In genomic region chr15:40092416-40093223, GRCh38 we compare ENCODE assay signal across 1 cellular context.
TF ChIP-seq lines count a peak whose summit lies in the region.

No MANE protein-coding gene starts in this region.

TF ChIP-seq in HEK293, 187 proteins besides CTCF, POLR2A, EP300 and RAD21 (continued from another document and continues in another):
- TF ChIP-seq ZNF518A (tag by site-specific recombination; conservative IDR thresholded peaks at IDR 0.05; ENCODE audit: low read depth) (peak; percentile 56), ZSCAN18 (tag by site-specific recombination; IDR thresholded peaks at IDR 0.05) (peak; percentile 95), ZNF571 (tag by site-specific recombination; IDR thresholded peaks at IDR 0.05) (no peak), ZNF692 (tag by site-specific recombination; IDR thresholded peaks at IDR 0.05) (peak; percentile 96), WT1 (tag by site-specific recombination; IDR thresholded peaks at IDR 0.05) (peak; percentile 97), ZNF837 (tag by site-specific recombination; IDR thresholded peaks at IDR 0.05) (peak; percentile 88; the same call in 1 of the 2 replicates), SP7 (tag by site-specific recombination; IDR thresholded peaks at IDR 0.05) (peak; percentile 98), ZNF140 (tag by site-specific recombination; IDR thresholded peaks at IDR 0.05) (peak; percentile 96), ZNF174 (tag by site-specific recombination; IDR thresholded peaks at IDR 0.05) (no peak), ZNF416 (tag by site-specific recombination; IDR thresholded peaks at IDR 0.05) (peak; percentile 70; the same call in 1 of the 2 replicates), SCRT1 (tag by site-specific recombination; IDR thresholded peaks at IDR 0.05; ENCODE audit: borderline replicate concordance) (peak; percentile 76; the same call in 1 of the 2 replicates), KLF9 (tag by site-specific recombination; IDR thresholded peaks at IDR 0.05; ENCODE audit: low read depth) (peak; percentile 82; the same call in 1 of the 2 replicates), MZF1 (tag by site-specific recombination; IDR thresholded peaks at IDR 0.05; ENCODE audit: borderline replicate concordance) (peak; percentile 87), ZNF549 (tag by site-specific recombination; IDR thresholded peaks at IDR 0.05) (no peak), ZNF248 (tag by site-specific recombination; IDR thresholded peaks at IDR 0.05) (no peak), ZBTB17 (tag by site-specific recombination; IDR thresholded peaks at IDR 0.05) (peak; percentile 93), ZNF621 (tag by site-specific recombination; IDR thresholded peaks at IDR 0.05) (no peak), ZNF341 (tag by site-specific recombination; IDR thresholded peaks at IDR 0.05; ENCODE audit: low read depth) (peak; percentile 40; the same call in 1 of the 2 replicates), ZNF112 (tag by site-specific recombination; IDR thresholded peaks at IDR 0.05) (no peak), TCF7L2 (IDR thresholded peaks at IDR 0.05; ENCODE audit: borderline replicate concordance, low read depth, low read length) (peak; percentile 47; the same call in 1 of the 2 replicates), ZSCAN5A (tag by site-specific recombination; IDR thresholded peaks at IDR 0.05) (no peak), YY2 (tag by site-specific recombination; IDR thresholded peaks at IDR 0.05) (0 out of 2 replicates have a peak, but pooled peaks have one; percentile 65), ZNF280D (tag by site-specific recombination; IDR thresholded peaks at IDR 0.05) (no peak), ZNF529 (tag by site-specific recombination; IDR thresholded peaks at IDR 0.05; ENCODE audit: insufficient replicate concordance) (no peak), ZNF214 (tag by site-specific recombination; IDR thresholded peaks at IDR 0.05; ENCODE audit: borderline replicate concordance) (no peak), ZFP37 (tag by site-specific recombination; IDR thresholded peaks at IDR 0.05) (no peak), ZNF521 (tag by site-specific recombination; IDR thresholded peaks at IDR 0.05) (no peak), ZNF184 (tag by site-specific recombination; IDR thresholded peaks at IDR 0.05) (no peak), ZEB2 (tag by site-specific recombination; IDR thresholded peaks at IDR 0.05) (peak; percentile 97), MEIS1 (CRISPR knock-in tag; IDR thresholded peaks at IDR 0.05; ENCODE audit: borderline replicate concordance) (peak; percentile 63; the same call in 1 of the 2 replicates), ZNF18 (tag by site-specific recombination; IDR thresholded peaks at IDR 0.05) (peak; percentile 96), BCL11B (tag by site-specific recombination; IDR thresholded peaks at IDR 0.05; ENCODE audit: low read depth) (peak; percentile 99), ZNF791 (tag by site-specific recombination; IDR thresholded peaks at IDR 0.05) (no peak), GLIS1 (tag by site-specific recombination; IDR thresholded peaks at IDR 0.05) (peak; percentile 99), REPIN1 (tag by site-specific recombination; IDR thresholded peaks at IDR 0.05; ENCODE audit: low read depth) (no peak), ZNF610 (tag by site-specific recombination; IDR thresholded peaks at IDR 0.05; ENCODE audit: borderline replicate concordance) (peak; percentile 95), ZNF302 (tag by site-specific recombination; IDR thresholded peaks at IDR 0.05; ENCODE audit: low read depth) (0 out of 2 replicates have a peak, but pooled peaks have one; percentile 40), BCL6B (tag by site-specific recombination; IDR thresholded peaks at IDR 0.05) (peak; percentile 87), ZNF596 (tag by site-specific recombination; IDR thresholded peaks at IDR 0.05) (peak; percentile 80), ZNF623 (tag by site-specific recombination; IDR thresholded peaks at IDR 0.05) (peak; percentile 42; the same call in 1 of the 2 replicates), ZNF292 (tag by site-specific recombination; IDR thresholded peaks at IDR 0.05; ENCODE audit: borderline replicate concordance, low read depth) (no peak), PRDM1 (tag by site-specific recombination; IDR thresholded peaks at IDR 0.05) (no peak), KLF1 (tag by site-specific recombination; IDR thresholded peaks at IDR 0.05) (peak; percentile 90)
- TF ChIP-seq, protein P1, sequence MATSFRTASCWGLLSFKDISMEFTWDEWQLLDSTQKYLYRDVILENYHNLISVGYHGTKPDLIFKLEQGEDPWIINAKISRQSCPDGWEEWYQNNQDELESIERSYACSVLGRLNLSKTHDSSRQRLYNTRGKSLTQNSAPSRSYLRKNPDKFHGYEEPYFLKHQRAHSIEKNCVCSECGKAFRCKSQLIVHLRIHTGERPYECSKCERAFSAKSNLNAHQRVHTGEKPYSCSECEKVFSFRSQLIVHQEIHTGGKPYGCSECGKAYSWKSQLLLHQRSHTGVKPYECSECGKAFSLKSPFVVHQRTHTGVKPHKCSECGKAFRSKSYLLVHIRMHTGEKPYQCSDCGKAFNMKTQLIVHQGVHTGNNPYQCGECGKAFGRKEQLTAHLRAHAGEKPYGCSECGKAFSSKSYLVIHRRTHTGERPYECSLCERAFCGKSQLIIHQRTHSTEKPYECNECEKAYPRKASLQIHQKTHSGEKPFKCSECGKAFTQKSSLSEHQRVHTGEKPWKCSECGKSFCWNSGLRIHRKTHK (tag by site-specific recombination; IDR thresholded peaks at IDR 0.05) = no peak
- TF ChIP-seq, protein P2, sequence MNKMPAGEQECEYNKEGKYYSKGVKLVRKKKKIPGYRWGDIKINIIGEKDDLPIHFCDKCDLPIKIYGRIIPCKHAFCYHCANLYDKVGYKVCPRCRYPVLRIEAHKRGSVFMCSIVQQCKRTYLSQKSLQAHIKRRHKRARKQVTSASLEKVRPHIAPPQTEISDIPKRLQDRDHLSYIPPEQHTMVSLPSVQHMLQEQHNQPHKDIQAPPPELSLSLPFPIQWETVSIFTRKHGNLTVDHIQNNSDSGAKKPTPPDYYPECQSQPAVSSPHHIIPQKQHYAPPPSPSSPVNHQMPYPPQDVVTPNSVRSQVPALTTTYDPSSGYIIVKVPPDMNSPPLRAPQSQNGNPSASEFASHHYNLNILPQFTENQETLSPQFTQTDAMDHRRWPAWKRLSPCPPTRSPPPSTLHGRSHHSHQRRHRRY (tag by site-specific recombination; IDR thresholded peaks at IDR 0.05) = peak; percentile 98
